In genomic region chr20:64035933-64036345, GRCh38 we compare ENCODE assay signal across 1 cellular context.
TF ChIP-seq lines count a peak whose summit lies in the region.

Gene C20orf204 (plus strand): TSS chr20:64036182. CDS start chr20:64036324, 142 bp downstream.

TF ChIP-seq in HepG2, 621 proteins besides CTCF, POLR2A, EP300 and RAD21 (continued from another document and continues in another):
- peak; percentile 34 for TF ChIP-seq ASH2L (IDR thresholded peaks at IDR 0.05; ENCODE audit: insufficient read length, low read depth, low read length)
- peak; percentile 93 for TF ChIP-seq EED (CRISPR knock-in tag; IDR thresholded peaks at IDR 0.05)
- TF ChIP-seq ATF7-NPFF (CRISPR knock-in tag; IDR thresholded peaks at IDR 0.05; ENCODE audit: low read depth), result no peak; the same call in 1 of the 2 replicates
- TF ChIP-seq HDAC1 (CRISPR knock-in tag; IDR thresholded peaks at IDR 0.05), result peak; percentile 75; the same call in 1 of the 2 replicates
- no peak for TF ChIP-seq ZNF766 (CRISPR knock-in tag; IDR thresholded peaks at IDR 0.05; ENCODE audit: borderline replicate concordance)
- TF ChIP-seq SCMH1 (CRISPR knock-in tag; IDR thresholded peaks at IDR 0.05; ENCODE audit: borderline replicate concordance), result no peak
- TF ChIP-seq CAMTA2 (CRISPR knock-in tag; IDR thresholded peaks at IDR 0.05; ENCODE audit: borderline replicate concordance), result no peak
- no peak for TF ChIP-seq GABPA (IDR thresholded peaks at IDR 0.05; ENCODE audit: low read depth, low read length)
- peak; percentile 32; the same call in 1 of the 2 replicates for TF ChIP-seq GABPA (CRISPR knock-in tag; IDR thresholded peaks at IDR 0.05; ENCODE audit: low read depth)
- TF ChIP-seq MED1 (CRISPR knock-in tag; IDR thresholded peaks at IDR 0.05), result peak; percentile 59; the same call in 1 of the 2 replicates
- TF ChIP-seq NFKB2 (CRISPR knock-in tag; IDR thresholded peaks at IDR 0.05; ENCODE audit: borderline replicate concordance), result peak; percentile 75; the same call in 1 of the 2 replicates
- TF ChIP-seq ARID3A (IDR thresholded peaks at IDR 0.05; ENCODE audit: low read depth, low read length), result 0 out of 2 replicates have a peak, but pooled peaks have one; percentile 65
- no peak for TF ChIP-seq SRY (CRISPR knock-in tag; IDR thresholded peaks at IDR 0.05)
- TF ChIP-seq HNRNPLL (IDR thresholded peaks at IDR 0.05; ENCODE audit: low read depth, low read length, poor library complexity, severe bottlenecking), result peak; percentile 67
- peak; percentile 44; the same call in 1 of the 2 replicates for TF ChIP-seq ZBTB49 (CRISPR knock-in tag; IDR thresholded peaks at IDR 0.05; ENCODE audit: borderline replicate concordance)
- TF ChIP-seq ZNF761 (CRISPR knock-in tag; conservative IDR thresholded peaks at IDR 0.05), result peak; percentile 95
- no peak; the same call in 1 of the 2 replicates for TF ChIP-seq ZNF329 (CRISPR knock-in tag; IDR thresholded peaks at IDR 0.05; ENCODE audit: low read depth)
- TF ChIP-seq GLI4 (CRISPR knock-in tag; IDR thresholded peaks at IDR 0.05; ENCODE audit: borderline replicate concordance), result no peak
- peak; percentile 90; the same call in 1 of the 2 replicates for TF ChIP-seq ZNF343 (CRISPR knock-in tag; IDR thresholded peaks at IDR 0.05)
- no peak; the same call in 1 of the 2 replicates for TF ChIP-seq PBX2 (CRISPR knock-in tag; IDR thresholded peaks at IDR 0.05)
- TF ChIP-seq GPBP1L1 (CRISPR knock-in tag; IDR thresholded peaks at IDR 0.05), result no peak
- TF ChIP-seq TMF1 (CRISPR knock-in tag; IDR thresholded peaks at IDR 0.05; ENCODE audit: low read depth), result no peak
- TF ChIP-seq ZNF768 (CRISPR knock-in tag; IDR thresholded peaks at IDR 0.05), result peak; percentile 12
- peak; percentile 62; the same call in 1 of the 2 replicates for TF ChIP-seq MXD1 (CRISPR knock-in tag; IDR thresholded peaks at IDR 0.05)
- TF ChIP-seq ZSCAN20 (CRISPR knock-in tag; IDR thresholded peaks at IDR 0.05; ENCODE audit: borderline replicate concordance), result no peak
- TF ChIP-seq ZNF710 (CRISPR knock-in tag; IDR thresholded peaks at IDR 0.05; ENCODE audit: borderline replicate concordance), result no peak
- TF ChIP-seq ZNF407 (CRISPR knock-in tag; IDR thresholded peaks at IDR 0.05; ENCODE audit: not compliant biosample characterization), result no peak
- peak; percentile 90; the same call in 1 of the 2 replicates for TF ChIP-seq ZNF34 (CRISPR knock-in tag; IDR thresholded peaks at IDR 0.05; ENCODE audit: borderline replicate concordance)
- no peak for TF ChIP-seq CHD4 (IDR thresholded peaks at IDR 0.05; ENCODE audit: borderline replicate concordance, low read length)
- TF ChIP-seq RBM22 (optimal IDR thresholded peaks at IDR 0.05; ENCODE audit: low read length), result peak; percentile 99
- TF ChIP-seq MEF2D (CRISPR knock-in tag; IDR thresholded peaks at IDR 0.05), result peak; percentile 71; the same call in 1 of the 2 replicates
- peak; percentile 96 for TF ChIP-seq ZNF687 (CRISPR knock-in tag; IDR thresholded peaks at IDR 0.05)
- TF ChIP-seq PRPF4 (IDR thresholded peaks at IDR 0.05; ENCODE audit: low read depth, low read length, poor library complexity, severe bottlenecking), result peak; percentile 99
- TF ChIP-seq TCF12 (IDR thresholded peaks at IDR 0.05), result no peak
- no peak; the same call in 1 of the 2 replicates for TF ChIP-seq TCF12 (CRISPR knock-in tag; IDR thresholded peaks at IDR 0.05)
- no peak for TF ChIP-seq FOXK2 (IDR thresholded peaks at IDR 0.05)
- peak; percentile 14; the same call in 1 of the 2 replicates for TF ChIP-seq ZNF773 (CRISPR knock-in tag; IDR thresholded peaks at IDR 0.05; ENCODE audit: borderline replicate concordance)
- no peak for TF ChIP-seq ZNF382 (CRISPR knock-in tag; IDR thresholded peaks at IDR 0.05; ENCODE audit: borderline replicate concordance)
